In genomic region chr15:75729304-75730069, GRCh38 we compare ENCODE assay signal across 18 cellular contexts. TPM values are rescaled to one million over a fixed set of nuclear protein-coding genes. Genes with fewer than 3 reads are reported as not detected.
"Had no signal": no experiment of that assay in that cellular context is flagged by ENCODE, and none has a peak within 500 bp of the region (broad histone marks: within the 10 kb centered on the region; RNA-seq: fewer than 3 reads in every experiment).

No MANE protein-coding gene starts in this region.

- DNase-seq: activated CD4-positive, alpha-beta T cell treated with anti-CD3 and anti-CD28 coated beads, Interleukin-2, amount 50 U/mL, for 4 hours; activated CD8-positive, alpha-beta memory T cell treated with anti-CD3 and anti-CD28 coated beads for 24 hours; activated CD8-positive, alpha-beta memory T cell treated with anti-CD3 and anti-CD28 coated beads, Interleukin-2, amount 50 U/mL, for 4 hours; activated naive CD4-positive, alpha-beta T cell treated with Interleukin-2 at 50 U/mL for 16 hours; activated naive CD8-positive, alpha-beta T cell treated with anti-CD3 and anti-CD28 coated beads for 36 hours; activated T-cell treated with anti-CD3 and anti-CD28 coated beads, Interleukin-2, amount 50 U/mL, for 24 hours; heart right ventricle; stimulated activated CD4-positive, alpha-beta T cell treated with anti-CD3 and anti-CD28 coated beads, Interleukin-2, amount 100 ng/mL, for 24 hours had no signal

- ATAC-seq: activated T-helper 17 cell treated with anti-CD3 and anti-CD28 coated beads, Interleukin-2, amount 50 U/mL, for 72 hours; heart right ventricle; naive thymus-derived CD8-positive, alpha-beta T cell; right cardiac atrium; SK-N-SH treated with all-trans-retinoic acid at 6 μM for 48 hours; stimulated activated memory B cell treated with anti-CD40 and anti-IgM and Interleukin-4, amounts not matched to agents 10 μg/mL and 1 μg/mL and 100 μg/mL, for 72 hours had no signal

- H3K27ac ChIP-seq: heart right ventricle, ovary, skin epidermis, VCaP had no signal

- H3K4me3 ChIP-seq: heart right ventricle, ovary, skin epidermis had no signal

- H3K4me3 Mint-ChIP-seq: activated naive CD8-positive, alpha-beta T cell treated with anti-CD3 and anti-CD28 coated beads for 36 hours; activated T-cell treated with anti-CD3 and anti-CD28 coated beads, Interleukin-2, amount 50 U/mL, for 24 hours; activated T-helper 17 cell treated with anti-CD3 and anti-CD28 coated beads, Interleukin-2, amount 50 U/mL, for 72 hours; naive thymus-derived CD8-positive, alpha-beta T cell; stimulated activated memory B cell treated with anti-CD40 and anti-IgM and Interleukin-4, amounts not matched to agents 10 μg/mL and 1 μg/mL and 100 μg/mL, for 72 hours; type B pancreatic cell had no signal

- H3K27me3 ChIP-seq: ovary had no signal

- H3K9me3 ChIP-seq: heart right ventricle, ovary had no signal

- H3K27me3 Mint-ChIP-seq: type B pancreatic cell had no signal

- H3K9me3 Mint-ChIP-seq: activated naive CD8-positive, alpha-beta T cell treated with anti-CD3 and anti-CD28 coated beads for 36 hours; activated T-cell treated with anti-CD3 and anti-CD28 coated beads, Interleukin-2, amount 50 U/mL, for 24 hours; activated T-helper 17 cell treated with anti-CD3 and anti-CD28 coated beads, Interleukin-2, amount 50 U/mL, for 72 hours; naive thymus-derived CD8-positive, alpha-beta T cell; stimulated activated memory B cell treated with anti-CD40 and anti-IgM and Interleukin-4, amounts not matched to agents 10 μg/mL and 1 μg/mL and 100 μg/mL, for 72 hours; type B pancreatic cell had no signal

- H3K36me3 Mint-ChIP-seq: activated naive CD8-positive, alpha-beta T cell treated with anti-CD3 and anti-CD28 coated beads for 36 hours; naive thymus-derived CD8-positive, alpha-beta T cell; stimulated activated memory B cell treated with anti-CD40 and anti-IgM and Interleukin-4, amounts not matched to agents 10 μg/mL and 1 μg/mL and 100 μg/mL, for 72 hours; type B pancreatic cell had no signal

- H3K36me3 ChIP-seq: heart right ventricle, ovary had no signal

- H3K27ac Mint-ChIP-seq: activated naive CD8-positive, alpha-beta T cell treated with anti-CD3 and anti-CD28 coated beads for 36 hours; activated T-cell treated with anti-CD3 and anti-CD28 coated beads, Interleukin-2, amount 50 U/mL, for 24 hours; activated T-helper 17 cell treated with anti-CD3 and anti-CD28 coated beads, Interleukin-2, amount 50 U/mL, for 72 hours; stimulated activated memory B cell treated with anti-CD40 and anti-IgM and Interleukin-4, amounts not matched to agents 10 μg/mL and 1 μg/mL and 100 μg/mL, for 72 hours; type B pancreatic cell had no signal

RNA-seq across cellular contexts. Expression of gene CSPG4, which starts 16.8 kb away (rescaled TPM):
- total RNA-seq: activated naive CD8-positive, alpha-beta T cell treated with anti-CD3 and anti-CD28 coated beads for 36 hours; naive thymus-derived CD8-positive, alpha-beta T cell; T-helper 2 cell treated with Interferon-gamma antibody and Interleukin-4, amounts not matched to agents 100 ng/mL and 5 ng/mL, for 36 hours had no signal
- polyA plus RNA-seq: naive thymus-derived CD8-positive, alpha-beta T cell had no signal
